Comparison of ENCODE assay signal across 19 cellular contexts in genomic region chr5:160186480-160186879, GRCh38. TPM values are rescaled to one million over a fixed set of nuclear protein-coding genes. Genes with fewer than 3 reads are reported as not detected.
DNase-seq lines count a peak whose midpoint lies in the region; ATAC-seq and TF ChIP-seq lines count a peak whose summit lies in the region.
"Had no signal": no experiment of that assay in that cellular context is flagged by ENCODE, and none has a peak within 500 bp of the region (broad histone marks: within the 10 kb centered on the region; RNA-seq: fewer than 3 reads in every experiment).

No MANE protein-coding gene starts in this region.

- peaks cover 7% of the 10 kb centered on the region for H3K4me1 Mint-ChIP-seq in GM23338
- H3K4me1 Mint-ChIP-seq in mesothelial cell of epicardium: peaks cover 14% of the 10 kb centered on the region
- H3K4me1 Mint-ChIP-seq in type B pancreatic cell (ENCODE audit: unreplicated experiment): peaks cover 18% of the 10 kb centered on the region

- H3K36me3 Mint-ChIP-seq in GM23338 (ENCODE audit: low read depth) (peaks cover 28% of the 10 kb centered on the region), mesothelial cell of epicardium (peaks cover 5% of the 10 kb centered on the region), type B pancreatic cell (no peaks in the 10 kb centered on the region)
- H3K36me3 Mint-ChIP-seq: CD8-positive, alpha-beta T cell had no signal

- H3K27me3 ChIP-seq in GM23338 (ENCODE audit: insufficient read depth) (no peaks in the 10 kb centered on the region), OCI-LY3 (ENCODE audit: low read depth, low read length) (no peaks in the 10 kb centered on the region)
- H3K27me3 ChIP-seq: SJSA1 had no signal

- H3K9ac ChIP-seq in OCI-LY3 (ENCODE audit: low read length): no peak overlapping the region
- H3K9ac ChIP-seq: KMS-11 had no signal

- peaks cover 18% of the 10 kb centered on the region for H3K4me1 ChIP-seq in GM23338 (ENCODE audit: insufficient read depth)
- peaks cover 20% of the 10 kb centered on the region for H3K4me1 ChIP-seq in OCI-LY3 (ENCODE audit: low read length)

- H3K4me3 Mint-ChIP-seq in GM23338 (no peak overlapping the region; the same call in 2 of the 3 replicates), mesothelial cell of epicardium (peak overlapping the region; percentile 24), type B pancreatic cell (peak overlapping the region; percentile 37)
- H3K4me3 Mint-ChIP-seq: CD8-positive, alpha-beta T cell had no signal

- H3K79me2 ChIP-seq in GM23338 (replicated peaks; ENCODE audit: insufficient read depth) (no peaks in the 10 kb centered on the region), OCI-LY3 (ENCODE audit: low read length) (no peaks in the 10 kb centered on the region)

- H3K4me3 ChIP-seq in GM23338: no peak overlapping the region
- no peak overlapping the region for H3K4me3 ChIP-seq in OCI-LY3 (ENCODE audit: low read length)
- H3K4me3 ChIP-seq: SJSA1 had no signal

- H4K20me1 ChIP-seq in GM23338 (replicated peaks; ENCODE audit: insufficient read depth): no peaks in the 10 kb centered on the region
- H4K20me1 ChIP-seq in OCI-LY3 (ENCODE audit: insufficient read depth, low read length): no peaks in the 10 kb centered on the region

- H2AFZ ChIP-seq in GM23338 (no peak overlapping the region), OCI-LY3 (ENCODE audit: low read depth, low read length) (no peak overlapping the region)

- no peak overlapping the region for H3K4me2 ChIP-seq in GM23338
- 0 out of 2 replicates have a peak overlapping the region, but pooled peaks have one; percentile 55 for H3K4me2 ChIP-seq in OCI-LY3 (ENCODE audit: low read length)
- H3K4me2 ChIP-seq: KMS-11 had no signal

- H3K9me3 ChIP-seq in OCI-LY3 (ENCODE audit: insufficient read depth, low read length): no peaks in the 10 kb centered on the region

- H3K9me3 Mint-ChIP-seq in GM23338: peaks cover 33% of the 10 kb centered on the region
- H3K9me3 Mint-ChIP-seq in mesothelial cell of epicardium: peaks cover 13% of the 10 kb centered on the region
- H3K9me3 Mint-ChIP-seq in type B pancreatic cell: peaks cover 5% of the 10 kb centered on the region

- no peak overlapping the region for H3K27ac Mint-ChIP-seq in GM23338
- peak overlapping the region; percentile 85 for H3K27ac Mint-ChIP-seq in mesothelial cell of epicardium
- peak overlapping the region; percentile 56 for H3K27ac Mint-ChIP-seq in type B pancreatic cell
- H3K27ac Mint-ChIP-seq: CD8-positive, alpha-beta T cell had no signal

- ATAC-seq in GM23338 (no peak), HG03039 (IDR thresholded peaks at IDR 0.05; ENCODE audit: unreplicated experiment) (no peak)
- ATAC-seq: CD8-positive, alpha-beta T cell had no signal

- TF ChIP-seq CTCF in GM23338 (conservative IDR thresholded peaks at IDR 0.05; ENCODE audit: low read depth in 2 of 2) (no peak), OCI-LY3 (IDR thresholded peaks at IDR 0.05; ENCODE audit: low read depth, low read length) (no peak), mesothelial cell of epicardium (IDR thresholded peaks at IDR 0.05; ENCODE audit: unreplicated experiment) (no peak), type B pancreatic cell (conservative IDR thresholded peaks at IDR 0.05) (no peak)

- no peaks in the 10 kb centered on the region for H3K9me2 ChIP-seq in GM23338 (ENCODE audit: insufficient read depth)

- H3K36me3 ChIP-seq in GM23338 (ENCODE audit: insufficient read depth): peaks cover 7% of the 10 kb centered on the region; the same call in 1 of the 2 replicates
- no peaks in the 10 kb centered on the region for H3K36me3 ChIP-seq in OCI-LY3 (replicated peaks; ENCODE audit: low read depth, low read length)
- H3K36me3 ChIP-seq: SJSA1 had no signal

- DNase-seq in GM23338 (ENCODE audit: low spot score) (no peak), mesothelial cell of epicardium (ENCODE audit: low spot score in 2 of 2, unreplicated experiment in 2 of 2) (no peak), type B pancreatic cell (ENCODE audit: extremely low spot score, unreplicated experiment) (no peak), NCI-H510A (lab: John Stamatoyannopoulos, UW) (no peak), pons (ENCODE audit: low spot score) (no peak)
- DNase-seq: CD8-positive, alpha-beta T cell; DMS53; EL; GF-D8; NCI-H1105; NCI-H1694; NCI-H2081 treated with DMSO at 0.1 percent for 48 hours; NCI-H2171 treated with DMSO at 0.1 percent for 48 hours; NCI-H526 had no signal

- peaks cover 9% of the 10 kb centered on the region; the same call in 1 of the 2 replicates for H3F3A ChIP-seq in GM23338 (replicated peaks; ENCODE audit: low read depth)

- H3K27me3 Mint-ChIP-seq in GM23338 (ENCODE audit: insufficient read depth, low read depth, poor library complexity): peaks cover 14% of the 10 kb centered on the region
- H3K27me3 Mint-ChIP-seq in mesothelial cell of epicardium (ENCODE audit: low read depth): no peaks in the 10 kb centered on the region
- peaks cover 3% of the 10 kb centered on the region for H3K27me3 Mint-ChIP-seq in type B pancreatic cell

- H3K27ac ChIP-seq in GM23338 (ENCODE audit: low read depth) (peak overlapping the region; percentile 100), OCI-LY3 (ENCODE audit: low read length) (no peak overlapping the region)
- H3K27ac ChIP-seq: KMS-11, SJSA1 had no signal

TF ChIP-seq in GM23338, 12 proteins besides CTCF, POLR2A, EP300 and RAD21 (continues in another document):
- TF ChIP-seq REST (IDR thresholded peaks at IDR 0.05; ENCODE audit: unreplicated experiment) (no peak), ZNF331 (CRISPR knock-in tag; IDR thresholded peaks at IDR 0.05; ENCODE audit: low read depth) (no peak), CREB1 (CRISPR knock-in tag; IDR thresholded peaks at IDR 0.05; ENCODE audit: low read depth) (no peak), NANOG (IDR thresholded peaks at IDR 0.05; ENCODE audit: borderline replicate concordance) (no peak), JUNB (IDR thresholded peaks at IDR 0.05; ENCODE audit: unreplicated experiment) (no peak), ZNF114 (CRISPR knock-in tag; IDR thresholded peaks at IDR 0.05) (no peak), EZH2 (IDR thresholded peaks at IDR 0.05; ENCODE audit: low read depth, unreplicated experiment) (no peak), ETS1 (IDR thresholded peaks at IDR 0.05) (no peak), STAT1 (IDR thresholded peaks at IDR 0.05; ENCODE audit: unreplicated experiment) (no peak)

RNA-seq across cellular contexts. Expression of gene FABP6, which starts 42.8 kb away (rescaled TPM):
- total RNA-seq in GM23338 (2014; rRNA removed; shearing (Covaris generic)): 1.7 and 2.2 TPM in 2 replicates
- 7.5 and 9.7 TPM in 2 replicates for polyA plus RNA-seq in GM23338 (2016; fragmentation: Nextera tagmentation; extraction: Ambion mirVana)
- total RNA-seq in mesothelial cell of epicardium (not detected in 3 replicates), type B pancreatic cell (ENCODE audit: low replicate concordance) (0.85 and 6.3 TPM in 2 replicates)
- total RNA-seq: CD8-positive, alpha-beta T cell; SJSA1 had no signal
- polyA plus RNA-seq: BJ had no signal
